Comparison of ENCODE assay signal across 13 cellular contexts in genomic region chr9:128106181-128106939, GRCh38. TPM values are rescaled to one million over a fixed set of nuclear protein-coding genes. Genes with fewer than 3 reads are reported as not detected.
DNase-seq lines count a peak whose midpoint lies in the region; ATAC-seq and TF ChIP-seq lines count a peak whose summit lies in the region.
"Had no signal": no experiment of that assay in that cellular context is flagged by ENCODE, and none has a peak within 500 bp of the region (broad histone marks: within the 10 kb centered on the region; RNA-seq: fewer than 3 reads in every experiment).

No MANE protein-coding gene starts in this region.

- H3K9me3 ChIP-seq in DND-41 (ENCODE audit: insufficient read depth, low read length, severe bottlenecking): no peaks in the 10 kb centered on the region

- no peaks in the 10 kb centered on the region; the same call in 1 of the 2 replicates for H4K20me1 ChIP-seq in DND-41 (ENCODE audit: insufficient read depth, low read length)

- H3K4me3 Mint-ChIP-seq in WTC11: no peak overlapping the region
- H3K4me3 Mint-ChIP-seq in nephron progenitor cell: no peak overlapping the region
- H3K4me3 Mint-ChIP-seq: activated naive CD8-positive, alpha-beta T cell treated with anti-CD3 and anti-CD28 coated beads, Interleukin-2, amount 10 ng/mL, durations not matched to agents 7 days and 5 days; central memory CD8-positive, alpha-beta T cell had no signal

- H3K27ac Mint-ChIP-seq in WTC11: no peak overlapping the region
- H3K27ac Mint-ChIP-seq in nephron progenitor cell: peak overlapping the region; percentile 80
- H3K27ac Mint-ChIP-seq: activated naive CD8-positive, alpha-beta T cell treated with anti-CD3 and anti-CD28 coated beads, Interleukin-2, amount 10 ng/mL, durations not matched to agents 7 days and 5 days had no signal

- TF ChIP-seq CTCF in DND-41 (IDR thresholded peaks at IDR 0.05; ENCODE audit: borderline replicate concordance, extremely low read depth, low read length, poor library complexity, severe bottlenecking): peak; percentile 31
- TF ChIP-seq CTCF in WTC11 (IDR thresholded peaks at IDR 0.05): no peak
- TF ChIP-seq CTCF in nephron progenitor cell (IDR thresholded peaks at IDR 0.05): no peak

- H3K36me3 ChIP-seq in DND-41 (ENCODE audit: insufficient read depth, low read length): peaks cover 61% of the 10 kb centered on the region

- no peaks in the 10 kb centered on the region for H3K27me3 ChIP-seq in DND-41 (ENCODE audit: insufficient read depth, low read length, poor library complexity)

- peaks cover 32% of the 10 kb centered on the region for H3K4me1 ChIP-seq in DND-41 (ENCODE audit: insufficient read depth, low read length)

- H3K9ac ChIP-seq in DND-41 (ENCODE audit: low read depth, low read length): no peak overlapping the region

- H3K27me3 Mint-ChIP-seq in WTC11 (ENCODE audit: low read depth) (no peaks in the 10 kb centered on the region), nephron progenitor cell (ENCODE audit: low read depth, poor library complexity) (peaks cover 4% of the 10 kb centered on the region)
- H3K27me3 Mint-ChIP-seq: activated naive CD8-positive, alpha-beta T cell treated with anti-CD3 and anti-CD28 coated beads, Interleukin-2, amount 10 ng/mL, durations not matched to agents 7 days and 5 days; central memory CD8-positive, alpha-beta T cell had no signal

- DNase-seq in DND-41: peak; percentile 27
- no peak for DNase-seq in WTC11 (ENCODE audit: low spot score)
- no peak for DNase-seq in nephron progenitor cell
- DNase-seq in stimulated activated CD4-positive, alpha-beta T cell treated with anti-CD3 and anti-CD28 coated beads, Interleukin-1b, Interleukin-23, amount 100 ng/mL, for 48 hours: no peak
- no peak for DNase-seq in activated CD8-positive, alpha-beta memory T cell treated with anti-CD3 and anti-CD28 coated beads, Interleukin-2, amount 50 U/mL, for 4 hours
- DNase-seq in activated CD4-positive, CD25-positive, alpha-beta regulatory T cell treated with anti-CD3 and anti-CD28 coated beads, Interleukin-2, amount 50 U/mL, for 72 hours: no peak
- DNase-seq: activated naive CD8-positive, alpha-beta T cell treated with anti-CD3 and anti-CD28 coated beads, Interleukin-2, amount 10 ng/mL, durations not matched to agents 7 days and 5 days; NCI-H1436 treated with DMSO at 0.1 percent for 48 hours had no signal

- ATAC-seq in DND-41 (ENCODE audit: insufficient read depth, low read depth) (no peak), WTC11 (peak; percentile 11; the same call in 1 of the 2 replicates)

- CTCF ChIA-PET in WTC11 (lab: Charles Lee): interaction anchor here (0.6 to 5.8 kb wide), 3 partner anchors 9 to 54 kb away, joined by 3 to 57 read pairs (median 3); no protein-coding TSS in a partner anchor

- H3K4me3 ChIP-seq in DND-41 (ENCODE audit: low read depth in 1 of 2, low read length in 2 of 2): no peak overlapping the region
- H3K4me3 ChIP-seq: SK-N-MC had no signal

- H3K27ac ChIP-seq in DND-41 (ENCODE audit: low read length): peak overlapping the region; percentile 55
- H3K27ac ChIP-seq: SK-N-MC had no signal

- H2AFZ ChIP-seq in DND-41 (ENCODE audit: low read depth, low read length): no peak overlapping the region

- peaks cover 16% of the 10 kb centered on the region for H3K4me1 Mint-ChIP-seq in WTC11
- peaks cover 62% of the 10 kb centered on the region for H3K4me1 Mint-ChIP-seq in nephron progenitor cell

- no peaks in the 10 kb centered on the region for H3K9me3 Mint-ChIP-seq in WTC11
- no peaks in the 10 kb centered on the region for H3K9me3 Mint-ChIP-seq in nephron progenitor cell
- H3K9me3 Mint-ChIP-seq: activated naive CD8-positive, alpha-beta T cell treated with anti-CD3 and anti-CD28 coated beads, Interleukin-2, amount 10 ng/mL, durations not matched to agents 7 days and 5 days; central memory CD8-positive, alpha-beta T cell had no signal

- no peaks in the 10 kb centered on the region for H3K79me2 ChIP-seq in DND-41 (ENCODE audit: insufficient read depth, low read length)

- no peak overlapping the region for H3K4me2 ChIP-seq in DND-41 (ENCODE audit: insufficient read depth, low read length)

- H3K36me3 Mint-ChIP-seq in WTC11 (peaks cover 45% of the 10 kb centered on the region), nephron progenitor cell (ENCODE audit: low read depth) (peaks cover 21% of the 10 kb centered on the region)

- POLR2A ChIA-PET in WTC11 (lab: Charles Lee): interaction anchor here (0.5 kb wide), 1 partner anchor 314 kb away, joined by 3 read pairs; no protein-coding TSS in a partner anchor

TF ChIP-seq in WTC11, 78 proteins besides CTCF, POLR2A, EP300 and RAD21:
- TF ChIP-seq ZMAT4 (CRISPR knock-in tag; IDR thresholded peaks at IDR 0.05): no peak

RNA-seq across cellular contexts. Expression of gene PTGES2, which starts 21.2 kb away (rescaled TPM):
- total RNA-seq in WTC11 (2021): 96.2 to 118 TPM (median 98.4 TPM) in 3 replicates

RNA-seq across cellular contexts. Expression of gene SLC25A25, which starts 38.3 kb away (rescaled TPM):
- 15.2 to 17.4 TPM (median 15.2 TPM) in 3 replicates for total RNA-seq in WTC11 (2021)

RNA-seq across cellular contexts. Expression of gene NAIF1, which starts 39.2 kb away (rescaled TPM):
- 11.9 to 13.4 TPM (median 12.4 TPM) in 3 replicates for total RNA-seq in WTC11 (2021)

RNA-seq across cellular contexts. Expression of gene LCN2, which starts 42.9 kb away (rescaled TPM):
- 1.0 to 3.0 TPM (median 1.3 TPM) in 3 replicates for total RNA-seq in WTC11 (2021)
- total RNA-seq: activated naive CD8-positive, alpha-beta T cell treated with anti-CD3 and anti-CD28 coated beads, Interleukin-2, amount 10 ng/mL, durations not matched to agents 7 days and 5 days; endothelial cell of umbilical vein; glomerular endothelial cell; NCI-H460 had no signal

RNA-seq across cellular contexts. Expression of gene BBLN, which starts 53.7 kb away (rescaled TPM):
- 77.1 to 86.9 TPM (median 86.6 TPM) in 3 replicates for total RNA-seq in WTC11 (2021)
